Comparison of ENCODE assay signal across 25 cellular contexts in the genomic region with DNA sequence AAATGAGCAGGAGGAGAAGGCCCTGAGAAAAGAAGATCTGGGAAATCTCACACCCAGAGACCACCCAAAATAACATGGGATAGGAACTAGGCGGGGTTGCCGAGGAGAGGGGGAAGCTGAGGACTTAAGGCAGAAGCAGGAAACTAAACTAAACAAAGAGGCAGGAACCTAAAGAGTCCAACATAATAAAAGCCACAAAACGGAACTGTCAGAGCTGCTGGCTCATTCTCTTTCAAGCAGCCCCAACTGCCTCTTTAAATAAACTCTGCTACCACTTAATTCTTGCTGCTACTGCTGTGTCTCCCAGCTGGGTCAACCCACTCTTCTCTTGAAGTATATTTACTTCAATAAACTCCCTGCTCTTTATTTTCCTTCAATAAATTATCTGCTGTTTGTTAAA. TPM values are rescaled to one million over a fixed set of nuclear protein-coding genes. Genes with fewer than 3 reads are reported as not detected.
DNase-seq lines count a peak whose midpoint lies in the region; ATAC-seq lines count a peak whose summit lies in the region.
"Had no signal": no experiment of that assay in that cellular context is flagged by ENCODE, and none has a peak within 500 bp of the region (broad histone marks: within the 10 kb centered on the region; RNA-seq: fewer than 3 reads in every experiment).

No MANE protein-coding gene starts in this region.

- no peaks in the 10 kb centered on the region for H3K36me3 Mint-ChIP-seq in activated T-cell treated with anti-CD3 and anti-CD28 coated beads, Interleukin-2, amount 50 U/mL, for 4 hours (ENCODE audit: insufficient read depth)
- H3K36me3 Mint-ChIP-seq: activated CD8-positive, alpha-beta memory T cell treated with anti-CD3 and anti-CD28 coated beads, Interleukin-2, amount 10 ng/mL, durations not matched to agents 7 days and 5 days had no signal

- H3K9me3 ChIP-seq in BLaER1 treated with 17β-estradiol and CSF1 and Interleukin-3, amounts not matched to agents 10 nM and 100 nM (replicated peaks in 1 of 11): peaks cover 9 to 18% (median 11%) of the 10 kb centered on the region in 11 experiments
- no peaks in the 10 kb centered on the region for H3K9me3 ChIP-seq in SK-N-MC (ENCODE audit: low read depth, low read length)
- H3K9me3 ChIP-seq: adrenal gland, Caco-2, sigmoid colon, tibial nerve had no signal

- peaks cover 4 to 34% (median 13%) of the 10 kb centered on the region in 10 experiments; a peak in 16 of 20 replicates for H3K4me1 ChIP-seq in BLaER1 treated with 17β-estradiol and CSF1 and Interleukin-3, amounts not matched to agents 10 nM and 100 nM
- H3K4me1 ChIP-seq: adrenal gland, Caco-2, sigmoid colon, tibial nerve had no signal

- H3K4me2 ChIP-seq in BLaER1 treated with 17β-estradiol and CSF1 and Interleukin-3, amounts not matched to agents 10 nM and 100 nM: peak overlapping the region; percentile 21 to 72 (median 51); a peak in 21 of 22 replicates
- H3K4me2 ChIP-seq: KMS-11 had no signal

- no peaks in the 10 kb centered on the region for H3K9me3 Mint-ChIP-seq in activated T-cell treated with anti-CD3 and anti-CD28 coated beads, Interleukin-2, amount 50 U/mL, for 4 hours

- H3K27me3 Mint-ChIP-seq in activated T-cell treated with anti-CD3 and anti-CD28 coated beads, Interleukin-2, amount 50 U/mL, for 4 hours (ENCODE audit: low read depth): no peaks in the 10 kb centered on the region
- H3K27me3 Mint-ChIP-seq: activated CD8-positive, alpha-beta memory T cell treated with anti-CD3 and anti-CD28 coated beads, Interleukin-2, amount 10 ng/mL, durations not matched to agents 7 days and 5 days had no signal

- no peaks in the 10 kb centered on the region for H3K36me3 ChIP-seq in BLaER1 treated with 17β-estradiol and CSF1 and Interleukin-3, amounts not matched to agents 10 nM and 100 nM
- H3K36me3 ChIP-seq in SK-N-MC (ENCODE audit: insufficient read depth, low read length): no peaks in the 10 kb centered on the region
- H3K36me3 ChIP-seq: adrenal gland, sigmoid colon, tibial nerve had no signal

- no peaks in the 10 kb centered on the region for H4K20me1 ChIP-seq in BLaER1 treated with 17β-estradiol and CSF1 and Interleukin-3, amounts not matched to agents 10 nM and 100 nM

- H3K4me3 ChIP-seq in BLaER1 treated with 17β-estradiol and CSF1 and Interleukin-3, amounts not matched to agents 10 nM and 100 nM: no peak overlapping the region; a peak in 1 of 20 replicates
- H3K4me3 ChIP-seq in SK-N-MC: no peak overlapping the region
- H3K4me3 ChIP-seq: adrenal gland, sigmoid colon, tibial nerve had no signal

- DNase-seq in KG1 (lab: John Stamatoyannopoulos, UW) (peak; percentile 17), SK-N-MC (ENCODE audit: low read depth, low spot score) (no peak), medulla oblongata (ENCODE audit: extremely low spot score) (peak; percentile 46), NCI-H82 treated with DMSO at 0.1 percent for 48 hours (lab: John Stamatoyannopoulos, UW; ENCODE audit: unreplicated experiment) (no peak), RKO (ENCODE audit: low spot score) (no peak), hepatic stellate cell (ENCODE audit: low spot score) (no peak)
- DNase-seq in activated T-cell treated with anti-CD3 and anti-CD28 coated beads, Interleukin-2, amount 50 U/mL, for 4 hours: no peak
- DNase-seq: activated CD4-positive, alpha-beta T cell treated with anti-CD3 and anti-CD28 coated beads for 1 hour; activated CD8-positive, alpha-beta memory T cell treated with anti-CD3 and anti-CD28 coated beads, Interleukin-2, amount 10 ng/mL, durations not matched to agents 7 days and 5 days; adrenal gland; Caco-2; glutamatergic neuron; NCI-H1417 treated with DMSO at 0.1 percent for 48 hours; NK-92 treated with Interleukin-12 subunit alpha and Interleukin-12 subunit beta, amount 100 ng/mL, for 24 hours; sigmoid colon; stimulated activated CD4-positive, alpha-beta T cell treated with anti-CD3 and anti-CD28 coated beads, Interleukin-1b, Interleukin-23, amount 100 ng/mL, for 48 hours; stimulated activated naive CD8-positive, alpha-beta T cell treated with anti-CD3 and anti-CD28 coated beads, Interleukin-15, Interleukin-2, amounts not matched to agents 100 U/mL and 50 U/mL, for 24 hours; T-helper 2 cell had no signal

- no peak overlapping the region for H3K4me3 Mint-ChIP-seq in activated T-cell treated with anti-CD3 and anti-CD28 coated beads, Interleukin-2, amount 50 U/mL, for 4 hours
- H3K4me3 Mint-ChIP-seq: activated CD8-positive, alpha-beta memory T cell treated with anti-CD3 and anti-CD28 coated beads, Interleukin-2, amount 10 ng/mL, durations not matched to agents 7 days and 5 days had no signal

- peak overlapping the region in 10 of 11 experiments; percentile 34 to 76 (median 69); a peak in 20 of 22 replicates for H3K27ac ChIP-seq in BLaER1 treated with 17β-estradiol and CSF1 and Interleukin-3, amounts not matched to agents 10 nM and 100 nM
- H3K27ac ChIP-seq in SK-N-MC: peak overlapping the region; percentile 55; the same call in 1 of the 2 replicates
- H3K27ac ChIP-seq: adrenal gland, KMS-11, sigmoid colon, tibial nerve had no signal

- H3K4me1 Mint-ChIP-seq in activated T-cell treated with anti-CD3 and anti-CD28 coated beads, Interleukin-2, amount 50 U/mL, for 4 hours (ENCODE audit: low read depth): no peaks in the 10 kb centered on the region
- H3K4me1 Mint-ChIP-seq: activated CD8-positive, alpha-beta memory T cell treated with anti-CD3 and anti-CD28 coated beads, Interleukin-2, amount 10 ng/mL, durations not matched to agents 7 days and 5 days had no signal

- H3K9ac ChIP-seq in BLaER1 treated with 17β-estradiol and CSF1 and Interleukin-3, amounts not matched to agents 10 nM and 100 nM: peak overlapping the region in 5 of 11 experiments; percentile 18 to 54 (median 52); a peak in 4 of 22 replicates
- H3K9ac ChIP-seq in SK-N-MC (ENCODE audit: insufficient read length): no peak overlapping the region
- H3K9ac ChIP-seq: KMS-11 had no signal

- ATAC-seq in activated T-cell treated with anti-CD3 and anti-CD28 coated beads, Interleukin-2, amount 50 U/mL, for 4 hours: no peak
- ATAC-seq: activated CD8-positive, alpha-beta memory T cell treated with anti-CD3 and anti-CD28 coated beads, Interleukin-2, amount 10 ng/mL, durations not matched to agents 7 days and 5 days; Right ventricle myocardium inferior; stimulated activated naive CD8-positive, alpha-beta T cell treated with anti-CD3 and anti-CD28 coated beads, Interleukin-15, Interleukin-2, amounts not matched to agents 100 U/mL and 50 U/mL, for 24 hours had no signal

- peaks cover 41 to 98% (median 91%) of the 10 kb centered on the region in 11 experiments for H3K27me3 ChIP-seq in BLaER1 treated with 17β-estradiol and CSF1 and Interleukin-3, amounts not matched to agents 10 nM and 100 nM
- H3K27me3 ChIP-seq: sigmoid colon, tibial nerve had no signal

RNA-seq across cellular contexts. Expression of a gene that starts 44.5 kb away (rescaled TPM):
- not detected for total RNA-seq in activated T-cell treated with anti-CD3 and anti-CD28 coated beads, Interleukin-2, amount 50 U/mL, for 4 hours
- total RNA-seq: activated CD8-positive, alpha-beta memory T cell treated with anti-CD3 and anti-CD28 coated beads, Interleukin-2, amount 10 ng/mL, durations not matched to agents 7 days and 5 days; adrenal gland; Caco-2; liver; myocyte; osteocyte; Right ventricle myocardium inferior; sigmoid colon; tibial nerve had no signal

Comparison
In these comparisons a context has a peak if more than half of its experiments do, and no peak if none do; other contexts are left out.
1. DNase-seq: peak in KG1 (single experiment) and medulla oblongata (single experiment); none in SK-N-MC (single experiment), activated T-cell treated with anti-CD3 and anti-CD28 coated beads, Interleukin-2, amount 50 U/mL, for 4 hours (single experiment), NCI-H82 treated with DMSO at 0.1 percent for 48 hours (single experiment), RKO (single experiment) and hepatic stellate cell (single experiment).